8 cellular contexts compared by ENCODE assay signal in the genomic region with DNA sequence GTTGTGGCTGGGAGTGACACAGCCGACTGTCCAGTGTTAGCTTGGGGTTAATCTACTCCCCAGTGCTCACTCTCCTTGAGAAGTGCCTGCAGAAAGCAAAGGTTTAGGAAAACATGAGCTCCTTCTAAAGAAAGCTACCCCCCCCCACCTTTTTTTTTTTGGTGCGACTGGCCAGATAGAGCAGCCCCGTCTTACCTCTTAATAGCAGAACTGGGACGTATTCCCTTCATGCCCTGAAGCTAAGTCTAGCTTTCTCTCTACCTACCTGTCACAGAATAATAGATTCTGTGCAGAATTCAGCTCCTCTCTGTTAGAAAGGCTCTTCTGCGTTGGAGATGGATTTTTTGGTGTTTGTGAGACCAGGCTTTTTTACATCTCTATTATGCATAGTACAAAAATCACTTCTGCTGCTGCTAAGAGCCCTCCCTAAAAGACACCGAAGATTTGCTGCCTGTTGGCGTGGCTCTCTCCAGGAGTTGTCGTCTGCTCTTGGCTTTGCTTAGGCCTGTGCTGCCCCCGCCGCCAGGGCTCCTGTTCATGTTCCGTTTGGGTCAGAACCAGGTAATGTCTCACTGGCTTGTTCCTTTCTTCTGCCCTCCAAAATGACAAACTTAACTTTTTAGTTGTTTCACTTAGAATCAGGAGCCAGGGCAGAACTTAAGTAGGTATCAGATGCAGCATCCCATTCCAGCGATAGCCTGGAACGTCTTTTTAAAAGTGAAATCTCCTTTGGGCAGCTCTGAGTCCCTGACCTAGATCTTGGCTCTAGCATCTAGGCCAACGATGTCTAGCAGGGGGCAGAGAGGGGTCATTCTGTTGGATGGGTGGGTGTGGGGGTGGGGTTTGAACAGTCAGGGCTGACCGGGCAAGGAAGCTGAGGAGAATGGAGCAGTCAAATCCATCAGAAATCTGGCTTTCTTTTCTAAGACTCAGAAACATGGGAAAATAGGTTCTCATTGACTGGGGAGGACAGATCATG. TPM values are rescaled to one million over a fixed set of nuclear protein-coding genes. Genes with fewer than 3 reads are reported as not detected.
A peak's percentile ranks its signal among the peaks of the same experiment; 100 is the strongest.
DNase-seq lines count a peak whose midpoint lies in the region; ATAC-seq and TF ChIP-seq lines count a peak whose summit lies in the region.

No MANE protein-coding gene starts in this region.

- H3K27ac ChIP-seq in CD8-positive, alpha-beta memory T cell (ENCODE audit: low read depth, low read length) = no peak overlapping the region
- H3K27ac ChIP-seq in Peyer's patch (peak overlapping the region; percentile 86 to 97 (median 92)), esophagus squamous epithelium (peak overlapping the region; percentile 91 to 98 (median 93))

- peak overlapping the region in 7 of 8 donors; percentile 2 to 76 (median 32) for H3K27ac Mint-ChIP-seq in CD8-positive, alpha-beta memory T cell

- 26 to 37% methylated on average over 15 of the region's 15 CpGs for WGBS in esophagus squamous epithelium, 2 donors

- H3K27me3 Mint-ChIP-seq in CD8-positive, alpha-beta memory T cell = peaks cover 30 to 68% of the 10 kb centered on the region in 2 donors

- no peaks in the 10 kb centered on the region for H3K9me3 Mint-ChIP-seq in CD8-positive, alpha-beta memory T cell

- TF ChIP-seq POLR2A in Peyer's patch (IDR thresholded peaks at IDR 0.05) = no peak
- TF ChIP-seq POLR2A in esophagus squamous epithelium (IDR thresholded peaks at IDR 0.05) = no peak

- DNase-seq in CD8-positive, alpha-beta memory T cell = no peak
- DNase-seq in Peyer's patch = no peak
- no peak for DNase-seq in esophagus squamous epithelium (lab: John Stamatoyannopoulos, UW)
- peak; percentile 46 for DNase-seq in non-pigmented ciliary epithelial cell (ENCODE audit: low read depth)
- DNase-seq in GOT3 (lab: John Stamatoyannopoulos, UW) = no peak
- DNase-seq in stimulated activated CD4-positive, alpha-beta T cell treated with anti-CD3 and anti-CD28 coated beads, Interleukin-1b, Interleukin-23, amount 100 ng/mL, for 48 hours = no peak
- no peak for DNase-seq in NK-92 (lab: John Stamatoyannopoulos, UW; ENCODE audit: unreplicated experiment)

- POLR2A ChIA-PET in CD8-positive, alpha-beta memory T cell (lab: Charles Lee) = no interaction called here

- intact Hi-C loops in esophagus squamous epithelium (cut with DNase I) = loop anchor here (10.0 kb wide), 1 partner anchor 119 kb away; no protein-coding TSS in a partner anchor

- H3K36me3 Mint-ChIP-seq in CD8-positive, alpha-beta memory T cell = peaks cover 0 to 1% (median 0%) of the 10 kb centered on the region in 3 donors

- TF ChIP-seq CTCF in Peyer's patch (IDR thresholded peaks at IDR 0.05) (no peak), esophagus squamous epithelium (IDR thresholded peaks at IDR 0.05) (no peak)

- H3K27me3 ChIP-seq in CD8-positive, alpha-beta memory T cell (ENCODE audit: insufficient read depth, low read length, poor library complexity, severe bottlenecking) = peaks cover 1% of the 10 kb centered on the region
- H3K27me3 ChIP-seq in Peyer's patch (no peaks in the 10 kb centered on the region), esophagus squamous epithelium (no peaks in the 10 kb centered on the region)

- no peak for ATAC-seq in HG03159 (IDR thresholded peaks at IDR 0.05; ENCODE audit: unreplicated experiment)

- no peaks in the 10 kb centered on the region for H3K9me3 ChIP-seq in CD8-positive, alpha-beta memory T cell (ENCODE audit: low read length)
- H3K9me3 ChIP-seq in Peyer's patch (no peaks in the 10 kb centered on the region), esophagus squamous epithelium (no peaks in the 10 kb centered on the region)

- H3K36me3 ChIP-seq in CD8-positive, alpha-beta memory T cell (ENCODE audit: insufficient read depth, low read length) = no peaks in the 10 kb centered on the region
- H3K36me3 ChIP-seq in Peyer's patch = no peaks in the 10 kb centered on the region
- no peaks in the 10 kb centered on the region for H3K36me3 ChIP-seq in esophagus squamous epithelium

- H3K4me1 ChIP-seq in CD8-positive, alpha-beta memory T cell (ENCODE audit: insufficient read depth, low read length) = peaks cover 10% of the 10 kb centered on the region
- H3K4me1 ChIP-seq in Peyer's patch = peaks cover 0 to 49% (median 21%) of the 10 kb centered on the region in 4 donors
- H3K4me1 ChIP-seq in esophagus squamous epithelium = peaks cover 14 to 68% (median 43%) of the 10 kb centered on the region in 3 donors

- CTCF ChIA-PET in CD8-positive, alpha-beta memory T cell (lab: Charles Lee) = no interaction called here

- no peak overlapping the region for H3K4me3 ChIP-seq in CD8-positive, alpha-beta memory T cell (ENCODE audit: low read length)
- H3K4me3 ChIP-seq in Peyer's patch = peak overlapping the region; percentile 76 to 96 (median 85)
- H3K4me3 ChIP-seq in esophagus squamous epithelium = peak overlapping the region; percentile 63 to 91 (median 84)

- peaks cover 11 to 17% (median 12%) of the 10 kb centered on the region in 3 donors for H3K4me1 Mint-ChIP-seq in CD8-positive, alpha-beta memory T cell

- H3K4me3 Mint-ChIP-seq in CD8-positive, alpha-beta memory T cell = peak overlapping the region; percentile 70 to 97 (median 85)

RNA-seq across cellular contexts. Expression of gene TRIO, which starts 2.5 kb away (rescaled TPM):
- 1 to 10 TPM; 4.2 to 4.4 TPM for total RNA-seq in CD8-positive, alpha-beta memory T cell
- polyA plus RNA-seq in CD8-positive, alpha-beta memory T cell = 0.89 TPM
- total RNA-seq in Peyer's patch = 100 to 1,000 TPM; 171 to 456 (median 340) TPM
- 100 to 1,000 TPM in 1 of 4 donors, 10 to 100 TPM in 3; 21.2 to 105 (median 47.6) TPM for total RNA-seq in esophagus squamous epithelium

Comparison
In these comparisons a context has a peak if more than half of its experiments do, and no peak if none do; other contexts are left out.
1. RNA of gene TRIO, which starts 2.5 kb away (total RNA-seq): 171 to 456 TPM in Peyer's patch and 21.2 to 105 TPM in esophagus squamous epithelium; 4.2 to 4.4 TPM in CD8-positive, alpha-beta memory T cell; every median in the first group is over 4 times any median in the second.